In the genomic region with DNA sequence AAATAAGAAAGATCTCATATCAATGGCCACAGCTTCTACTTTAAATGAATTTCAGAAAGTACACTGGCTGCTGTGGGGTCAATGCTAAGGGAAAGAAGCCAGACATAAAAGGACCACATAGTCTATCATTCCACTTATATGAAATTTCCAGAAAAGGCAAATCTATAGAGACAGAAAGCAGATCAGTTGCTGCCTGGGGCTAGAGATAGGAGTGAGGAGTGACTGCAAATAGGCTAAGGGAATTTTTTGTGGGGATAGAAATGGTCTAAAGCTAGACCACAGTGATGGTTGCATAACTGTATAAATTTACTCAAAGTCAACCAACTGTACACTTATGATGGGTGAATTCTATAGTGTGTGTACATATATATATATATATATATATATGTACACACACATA, we compare ENCODE assay signal across 2 cellular contexts.
TF ChIP-seq lines count a peak whose summit lies in the region.

No MANE protein-coding gene starts in this region.

TF ChIP-seq in GM12891, 5 proteins besides CTCF, POLR2A, EP300 and RAD21:
- no peak for TF ChIP-seq PAX5 (IDR thresholded peaks at IDR 0.05; ENCODE audit: insufficient read depth, low read length, severe bottlenecking)
- no peak for TF ChIP-seq POLR2AphosphoS5 (IDR thresholded peaks at IDR 0.05; ENCODE audit: low read depth, low read length)
- TF ChIP-seq POU2F2 (IDR thresholded peaks at IDR 0.05; ENCODE audit: low read depth, low read length): no peak
- no peak for TF ChIP-seq SPI1 (IDR thresholded peaks at IDR 0.05; ENCODE audit: low read depth, low read length)
- TF ChIP-seq TAF1 (IDR thresholded peaks at IDR 0.05; ENCODE audit: low read depth, low read length): no peak

TF ChIP-seq in HepG2, 621 proteins besides CTCF, POLR2A, EP300 and RAD21:
- TF ChIP-seq, protein P1, sequence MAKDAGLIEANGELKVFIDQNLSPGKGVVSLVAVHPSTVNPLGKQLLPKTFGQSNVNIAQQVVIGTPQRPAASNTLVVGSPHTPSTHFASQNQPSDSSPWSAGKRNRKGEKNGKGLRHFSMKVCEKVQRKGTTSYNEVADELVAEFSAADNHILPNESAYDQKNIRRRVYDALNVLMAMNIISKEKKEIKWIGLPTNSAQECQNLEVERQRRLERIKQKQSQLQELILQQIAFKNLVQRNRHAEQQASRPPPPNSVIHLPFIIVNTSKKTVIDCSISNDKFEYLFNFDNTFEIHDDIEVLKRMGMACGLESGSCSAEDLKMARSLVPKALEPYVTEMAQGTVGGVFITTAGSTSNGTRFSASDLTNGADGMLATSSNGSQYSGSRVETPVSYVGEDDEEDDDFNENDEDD (CRISPR knock-in tag; IDR thresholded peaks at IDR 0.05; ENCODE audit: borderline replicate concordance): no peak
- TF ChIP-seq HHEX (CRISPR knock-in tag; IDR thresholded peaks at IDR 0.05) (no peak), ZKSCAN5 (CRISPR knock-in tag; IDR thresholded peaks at IDR 0.05) (no peak), LCORL (IDR thresholded peaks at IDR 0.05) (no peak), LCORL (CRISPR knock-in tag; IDR thresholded peaks at IDR 0.05) (no peak), KDM3A (CRISPR knock-in tag; IDR thresholded peaks at IDR 0.05; ENCODE audit: low read depth) (no peak), HMGA1 (CRISPR knock-in tag; conservative IDR thresholded peaks at IDR 0.05) (no peak), MEIS2 (CRISPR knock-in tag; IDR thresholded peaks at IDR 0.05) (no peak), PHF21A (CRISPR knock-in tag; IDR thresholded peaks at IDR 0.05) (no peak), MATR3 (CRISPR knock-in tag; IDR thresholded peaks at IDR 0.05) (no peak), ZNF850 (CRISPR knock-in tag; conservative IDR thresholded peaks at IDR 0.05) (no peak), CC2D1A (CRISPR knock-in tag; IDR thresholded peaks at IDR 0.05) (no peak), MTF2 (CRISPR knock-in tag; IDR thresholded peaks at IDR 0.05; ENCODE audit: borderline replicate concordance) (no peak), ZNF263 (CRISPR knock-in tag; IDR thresholded peaks at IDR 0.05) (no peak), TCF12 (IDR thresholded peaks at IDR 0.05) (no peak), TCF12 (CRISPR knock-in tag; IDR thresholded peaks at IDR 0.05) (no peak), ARNTL (CRISPR knock-in tag; IDR thresholded peaks at IDR 0.05) (no peak), KLF12 (CRISPR knock-in tag; IDR thresholded peaks at IDR 0.05; ENCODE audit: borderline replicate concordance) (no peak), FOXK1 (CRISPR knock-in tag; IDR thresholded peaks at IDR 0.05; ENCODE audit: borderline replicate concordance, low read depth) (no peak)
- TF ChIP-seq, protein P2, sequence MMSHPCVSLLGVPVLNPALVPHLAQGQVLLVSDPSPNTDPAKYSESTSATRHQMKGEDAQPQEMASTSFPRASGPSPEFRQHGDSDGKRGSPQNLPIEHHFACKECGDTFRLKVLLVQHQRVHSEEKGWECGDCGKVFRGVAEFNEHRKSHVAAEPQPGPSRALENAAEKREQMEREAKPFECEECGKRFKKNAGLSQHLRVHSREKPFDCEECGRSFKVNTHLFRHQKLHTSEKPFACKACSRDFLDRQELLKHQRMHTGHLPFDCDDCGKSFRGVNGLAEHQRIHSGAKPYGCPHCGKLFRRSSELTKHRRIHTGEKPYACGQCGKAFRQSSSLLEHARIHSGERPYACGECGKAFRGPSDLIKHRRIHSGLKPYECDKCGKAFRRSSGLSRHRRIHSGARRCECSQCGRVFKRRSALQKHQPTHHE (CRISPR knock-in tag; IDR thresholded peaks at IDR 0.05; ENCODE audit: borderline replicate concordance): no peak
